25 cellular contexts compared by ENCODE assay signal in the genomic region with DNA sequence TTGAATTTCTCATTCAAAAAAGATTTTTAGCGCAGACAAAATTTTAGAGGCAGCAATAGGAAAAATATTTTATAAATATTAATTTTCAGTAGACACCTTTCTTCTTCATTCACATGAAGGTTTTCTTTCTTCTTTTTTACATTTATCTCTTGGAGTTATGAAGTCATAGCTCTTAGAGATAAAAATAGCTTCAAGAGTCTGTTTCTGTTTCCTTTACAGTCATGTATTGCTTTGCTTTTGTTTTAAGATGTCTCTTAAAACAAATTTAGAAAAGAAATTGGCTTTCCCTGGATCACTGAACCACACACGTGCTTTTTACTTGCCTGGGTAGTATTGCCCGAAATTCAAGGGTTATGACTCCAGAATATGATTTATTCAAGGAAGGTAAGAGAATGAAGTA.
A peak's percentile ranks its signal among the peaks of the same experiment; 100 is the strongest.
DNase-seq lines count a peak whose midpoint lies in the region; ATAC-seq, FAIRE-seq and TF ChIP-seq lines count a peak whose summit lies in the region.
"Had no signal": no experiment of that assay in that cellular context is flagged by ENCODE, and none has a peak within 500 bp of the region (broad histone marks: within the 10 kb centered on the region; RNA-seq: fewer than 3 reads in every experiment).

No MANE protein-coding gene starts in this region.

- H3K36me3 ChIP-seq in MM.1S (replicated peaks; ENCODE audit: insufficient read depth, low read length) (no peaks in the 10 kb centered on the region), kidney (ENCODE audit: control insufficient read depth in 1 of 2, insufficient read depth in 2 of 2, low read length in 2 of 2) (no peaks in the 10 kb centered on the region), colonic mucosa (no peaks in the 10 kb centered on the region)
- H3K36me3 ChIP-seq: BLaER1 treated with 17β-estradiol and CSF1 and Interleukin-3, amounts not matched to agents 10 nM and 100 nM had no signal

- ATAC-seq in GM18867 (IDR thresholded peaks at IDR 0.05; ENCODE audit: unreplicated experiment): peak; percentile 50
- no peak for ATAC-seq in HG03442 (IDR thresholded peaks at IDR 0.05; ENCODE audit: unreplicated experiment)
- ATAC-seq: A549; CD8-positive, alpha-beta T cell had no signal

- peak overlapping the region; percentile 28; the same call in 1 of the 2 replicates for H2AFZ ChIP-seq in MM.1S (ENCODE audit: low read length)

- H3K9me3 ChIP-seq in MM.1S (replicated peaks; ENCODE audit: insufficient read depth, low read length) (no peaks in the 10 kb centered on the region), kidney (ENCODE audit: control insufficient read depth in 1 of 2, low read length in 2 of 2) (no peaks in the 10 kb centered on the region), colonic mucosa (no peaks in the 10 kb centered on the region)
- H3K9me3 ChIP-seq: A549; BLaER1 treated with 17β-estradiol and CSF1 and Interleukin-3, amounts not matched to agents 10 nM and 100 nM; Caco-2 had no signal

- no peaks in the 10 kb centered on the region for H3K9me2 ChIP-seq in MM.1S (replicated peaks; ENCODE audit: insufficient read depth, low read length)

- peak overlapping the region; percentile 46; the same call in 1 of the 2 replicates for H3K4me2 ChIP-seq in MM.1S (ENCODE audit: low read depth, low read length)
- H3K4me2 ChIP-seq: A549; BLaER1 treated with 17β-estradiol and CSF1 and Interleukin-3, amounts not matched to agents 10 nM and 100 nM had no signal

- H3F3A ChIP-seq in MM.1S (ENCODE audit: insufficient read depth, low read length): no peaks in the 10 kb centered on the region

- H3K79me2 ChIP-seq in MM.1S (ENCODE audit: low read length): no peaks in the 10 kb centered on the region

- H4K20me1 ChIP-seq in MM.1S (ENCODE audit: insufficient read depth, low read length): no peaks in the 10 kb centered on the region
- H4K20me1 ChIP-seq: BLaER1 treated with 17β-estradiol and CSF1 and Interleukin-3, amounts not matched to agents 10 nM and 100 nM had no signal

- H3K27me3 ChIP-seq in MM.1S (replicated peaks; ENCODE audit: insufficient read depth, low read length) (no peaks in the 10 kb centered on the region), colonic mucosa (no peaks in the 10 kb centered on the region)
- H3K27me3 ChIP-seq: BLaER1 treated with 17β-estradiol and CSF1 and Interleukin-3, amounts not matched to agents 10 nM and 100 nM had no signal

- H3K4me3 ChIP-seq in MM.1S (ENCODE audit: low read length): peak overlapping the region; percentile 32
- no peak overlapping the region for H3K4me3 ChIP-seq in kidney (ENCODE audit: low read length in 2 of 2)
- H3K4me3 ChIP-seq in colonic mucosa: no peak overlapping the region
- H3K4me3 ChIP-seq: A549; BLaER1 treated with 17β-estradiol and CSF1 and Interleukin-3, amounts not matched to agents 10 nM and 100 nM had no signal

- DNase-seq in MM.1S (peak; percentile 38), OCI-M1 (lab: John Stamatoyannopoulos, UW) (peak; percentile 26), kidney (no peak), colonic mucosa (no peak), mesenteric fat pad (ENCODE audit: low spot score) (no peak)
- DNase-seq: AML-193; Caco-2; Calu3; CD4-positive, alpha-beta T cell; CD8-positive, alpha-beta T cell; DMS153; DMS53; DMS79; DND-41; EL; GDM1 had no signal

- no peak for TF ChIP-seq CTCF in MM.1S (IDR thresholded peaks at IDR 0.05; ENCODE audit: low read length)
- no peak for TF ChIP-seq CTCF in kidney (IDR thresholded peaks at IDR 0.05; ENCODE audit: borderline replicate concordance, extremely low read depth, insufficient read depth)
- no peak for TF ChIP-seq CTCF in colonic mucosa (IDR thresholded peaks at IDR 0.05)

- intact Hi-C loops in kidney (cut with DNase I) (no loop called here), colonic mucosa (cut with DNase I) (no loop called here)

- peak overlapping the region; percentile 5; the same call in 1 of the 2 replicates for H3K27ac ChIP-seq in MM.1S (ENCODE audit: low read length)
- no peak overlapping the region for H3K27ac ChIP-seq in kidney (ENCODE audit: low read depth in 2 of 2, low read length in 2 of 2)
- H3K27ac ChIP-seq in colonic mucosa: no peak overlapping the region
- H3K27ac ChIP-seq: 22Rv1; A549; BLaER1 treated with 17β-estradiol and CSF1 and Interleukin-3, amounts not matched to agents 10 nM and 100 nM; C4-2B had no signal

- peak; percentile 35 for FAIRE-seq in kidney (lab: Jason Lieb, UNC)
- FAIRE-seq: A549, D721Med, GM12891, GM19239 had no signal

- H3K4me1 ChIP-seq in MM.1S (ENCODE audit: low read length) (no peaks in the 10 kb centered on the region), kidney (ENCODE audit: control insufficient read depth in 1 of 2, insufficient read depth in 1 of 2, low read depth in 1 of 2, low read length in 2 of 2) (no peaks in the 10 kb centered on the region), colonic mucosa (no peaks in the 10 kb centered on the region)
- H3K4me1 ChIP-seq: A549; BLaER1 treated with 17β-estradiol and CSF1 and Interleukin-3, amounts not matched to agents 10 nM and 100 nM; Caco-2 had no signal

- H3K9ac ChIP-seq in MM.1S (ENCODE audit: low read length) (no peak overlapping the region), kidney (ENCODE audit: low read length in 2 of 2) (no peak overlapping the region), colonic mucosa (ENCODE audit: low read depth in 2 of 2, low read length in 2 of 2) (no peak overlapping the region)
- H3K9ac ChIP-seq: BLaER1 treated with 17β-estradiol and CSF1 and Interleukin-3, amounts not matched to agents 10 nM and 100 nM had no signal

Comparison
In these comparisons a context has a peak if more than half of its experiments do, and no peak if none do; other contexts are left out.
1. DNase-seq: peak in MM.1S (single experiment) and OCI-M1 (single experiment); none in kidney (single experiment), colonic mucosa (single experiment) and mesenteric fat pad (single experiment).